8 cellular contexts compared by ENCODE assay signal in the genomic region with DNA sequence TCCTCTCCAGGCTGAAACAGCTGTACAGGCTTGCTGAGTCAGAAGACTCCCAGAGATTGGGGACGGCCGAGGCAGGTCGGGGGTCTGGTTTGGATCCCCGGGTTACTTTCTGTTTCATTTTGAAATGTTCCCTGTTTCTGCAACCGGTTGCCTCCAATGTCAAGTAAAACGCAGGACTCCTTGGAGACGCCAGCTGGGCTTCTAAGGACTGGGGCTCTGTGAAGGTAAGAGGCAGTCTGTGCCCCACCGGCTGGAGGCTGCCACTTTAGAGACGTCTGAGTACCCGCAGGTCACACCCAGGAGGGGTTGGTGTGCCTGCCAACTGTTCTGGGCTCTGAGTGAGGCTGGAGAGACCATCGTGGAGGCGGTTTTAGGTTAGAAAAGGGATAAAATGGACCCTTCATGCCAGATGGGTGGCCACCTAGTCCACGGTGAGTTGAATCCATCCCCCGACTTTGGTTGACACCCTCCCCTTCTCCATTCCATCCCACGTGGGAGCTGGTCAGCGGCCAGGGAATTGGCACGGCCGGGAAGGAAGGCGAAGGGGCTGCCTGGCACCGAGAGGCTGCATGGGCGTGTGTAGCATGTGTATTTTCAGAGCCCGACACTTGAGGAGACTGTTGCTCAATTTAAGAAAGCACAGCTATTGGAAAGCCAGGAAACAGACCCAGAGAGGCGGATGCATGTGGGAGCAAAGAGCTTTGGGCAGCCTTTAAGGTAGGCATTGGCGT.
DNase-seq lines count a peak whose midpoint lies in the region; ATAC-seq and TF ChIP-seq lines count a peak whose summit lies in the region.

No MANE protein-coding gene starts in this region.

- peaks cover 2% of the 10 kb centered on the region for H3K36me3 ChIP-seq in NT2/D1 (ENCODE audit: insufficient read depth, insufficient read length, low read length)
- H3K36me3 ChIP-seq in neural progenitor cell: no peaks in the 10 kb centered on the region

- H3K27me3 ChIP-seq in NT2/D1 (ENCODE audit: insufficient read depth, insufficient read length) (no peaks in the 10 kb centered on the region), neural progenitor cell (peaks cover 68% of the 10 kb centered on the region)

- peak overlapping the region; percentile 76 for H3K4me2 ChIP-seq in neural progenitor cell

- H3K4me3 ChIP-seq in NT2/D1 (ENCODE audit: insufficient read length, low read depth) (peak overlapping the region; percentile 53), neural progenitor cell (peak overlapping the region; percentile 34)

- peak overlapping the region; percentile 4 for H2AFZ ChIP-seq in neural progenitor cell (replicated peaks)

- no peaks in the 10 kb centered on the region for H3K4me1 ChIP-seq in NT2/D1 (ENCODE audit: insufficient read depth, insufficient read length)
- H3K4me1 ChIP-seq in neural progenitor cell: peaks cover 23% of the 10 kb centered on the region

- H3K9ac ChIP-seq in NT2/D1 (ENCODE audit: insufficient read length, low read depth): peak overlapping the region; percentile 79
- no peak overlapping the region for H3K9ac ChIP-seq in neural progenitor cell

- DNase-seq in NCI-H1092 treated with DMSO at 0.1 percent for 48 hours (lab: John Stamatoyannopoulos, UW) (peak; percentile 7), NCI-H1092 (lab: John Stamatoyannopoulos, UW) (no peak), NT2/D1 (ENCODE audit: low read depth, low spot score) (no peak), glutamatergic neuron (peak; percentile 29), neural progenitor cell (ENCODE audit: low spot score) (peak; percentile 41)

- no peak for TF ChIP-seq CTCF in glutamatergic neuron (IDR thresholded peaks at IDR 0.05; ENCODE audit: partially characterized antibody, unreplicated experiment)
- TF ChIP-seq CTCF in neural progenitor cell (IDR thresholded peaks at IDR 0.05): no peak

- H3K27me3 Mint-ChIP-seq in glutamatergic neuron (ENCODE audit: unreplicated experiment): peaks cover 9% of the 10 kb centered on the region
- H3K27me3 Mint-ChIP-seq in neural progenitor cell (ENCODE audit: insufficient read depth, low read depth): peaks cover 8% of the 10 kb centered on the region

- H3K9me3 ChIP-seq in NT2/D1 (ENCODE audit: insufficient read depth, low read length): no peaks in the 10 kb centered on the region
- H3K9me3 ChIP-seq in neural progenitor cell (ENCODE audit: low read depth): no peaks in the 10 kb centered on the region

- peaks cover 12% of the 10 kb centered on the region for H3F3A ChIP-seq in neural progenitor cell (ENCODE audit: low read depth)

- H3K4me3 Mint-ChIP-seq in glutamatergic neuron (ENCODE audit: unreplicated experiment): peak overlapping the region; percentile 66
- peak overlapping the region; percentile 74 for H3K4me3 Mint-ChIP-seq in neural progenitor cell

- H3K36me3 Mint-ChIP-seq in glutamatergic neuron (ENCODE audit: unreplicated experiment) (no peaks in the 10 kb centered on the region), neural progenitor cell (no peaks in the 10 kb centered on the region)

- 0 to 1% (median 0%) methylated on average over 24 of the region's 24 CpGs for WGBS in adipose tissue, 3 donors

- peaks cover 4% of the 10 kb centered on the region for H4K20me1 ChIP-seq in neural progenitor cell (ENCODE audit: low read depth)

- no peaks in the 10 kb centered on the region for H3K79me2 ChIP-seq in neural progenitor cell (ENCODE audit: low read depth)

- H3K27ac ChIP-seq in adipose tissue (ENCODE audit: low read depth, low read length) (peak overlapping the region; percentile 44), neural progenitor cell (no peak overlapping the region)

- H3K27ac Mint-ChIP-seq in glutamatergic neuron (ENCODE audit: unreplicated experiment) (no peak overlapping the region), neural progenitor cell (no peak overlapping the region)

- ATAC-seq in HG02973 (IDR thresholded peaks at IDR 0.05; ENCODE audit: unreplicated experiment) (no peak), GM19023 (IDR thresholded peaks at IDR 0.05; ENCODE audit: unreplicated experiment) (no peak)

- H3K4me1 Mint-ChIP-seq in glutamatergic neuron (ENCODE audit: low read depth, unreplicated experiment): peaks cover 31% of the 10 kb centered on the region
- H3K4me1 Mint-ChIP-seq in neural progenitor cell: peaks cover 28% of the 10 kb centered on the region

- H3K9me3 Mint-ChIP-seq in glutamatergic neuron (ENCODE audit: unreplicated experiment) (peaks cover 8% of the 10 kb centered on the region), neural progenitor cell (no peaks in the 10 kb centered on the region)

Comparison
In these comparisons a context has a peak if more than half of its experiments do, and no peak if none do; other contexts are left out.
1. DNase-seq: peak in NCI-H1092 treated with DMSO at 0.1 percent for 48 hours (single experiment), glutamatergic neuron (single experiment) and neural progenitor cell (single experiment); none in NCI-H1092 (single experiment) and NT2/D1 (single experiment).